18 cellular contexts compared by ENCODE assay signal in the genomic region with DNA sequence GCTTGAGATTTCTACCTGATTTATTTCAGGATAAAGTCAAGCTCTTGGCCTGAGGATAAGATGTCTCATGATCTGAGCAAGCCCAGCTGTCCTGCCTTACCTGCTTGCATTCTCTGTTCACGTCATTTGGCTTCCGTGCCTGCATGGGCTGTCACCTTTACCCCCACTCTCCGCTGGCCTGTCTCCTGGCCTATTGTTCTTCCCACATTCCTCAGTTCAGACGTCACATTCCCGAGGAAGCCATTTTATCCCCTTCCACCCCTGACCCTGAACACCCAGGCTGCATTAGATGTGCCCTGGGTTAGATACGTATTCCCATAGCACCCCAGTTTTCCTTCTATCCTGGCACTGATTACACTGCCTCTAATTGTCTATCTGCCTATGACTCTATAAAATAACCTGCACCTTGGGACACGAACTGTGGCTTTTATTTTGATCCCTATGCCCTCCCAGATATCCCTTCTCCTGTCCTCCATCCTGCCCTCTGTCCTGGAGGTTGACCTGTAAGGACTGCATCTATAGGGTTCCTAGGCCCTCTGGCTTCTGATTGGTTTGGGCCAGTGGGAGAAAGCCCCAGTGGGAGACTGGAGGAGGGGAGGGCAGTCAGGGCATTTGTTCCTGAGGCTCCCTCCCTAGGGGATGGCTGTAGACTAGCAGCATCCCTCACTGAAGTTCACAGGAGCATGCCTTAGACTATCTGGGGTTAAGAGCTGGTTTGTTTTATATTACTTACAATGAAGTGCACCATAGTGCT. TPM values are rescaled to one million over a fixed set of nuclear protein-coding genes. Genes with fewer than 3 reads are reported as not detected.
A peak's percentile ranks its signal among the peaks of the same experiment; 100 is the strongest.
DNase-seq lines count a peak whose midpoint lies in the region; FAIRE-seq and TF ChIP-seq lines count a peak whose summit lies in the region.
"Had no signal": no experiment of that assay in that cellular context is flagged by ENCODE, and none has a peak within 500 bp of the region (broad histone marks: within the 10 kb centered on the region; RNA-seq: fewer than 3 reads in every experiment).

No MANE protein-coding gene starts in this region.

- TF ChIP-seq CTCF in sigmoid colon (IDR thresholded peaks at IDR 0.05): no peak

- H3K4me1 ChIP-seq in HUES64 (ENCODE audit: insufficient read depth, low read length) (peaks cover 25% of the 10 kb centered on the region), small intestine (ENCODE audit: control insufficient read depth in 2 of 2, insufficient read depth in 1 of 2, low read depth in 1 of 2, low read length in 1 of 2) (no peaks in the 10 kb centered on the region), sigmoid colon (no peaks in the 10 kb centered on the region)
- H3K4me1 ChIP-seq: BE2C had no signal

- no peak for FAIRE-seq in small intestine (lab: Jason Lieb, UNC)
- FAIRE-seq: D721Med, HTR-8/SVneo had no signal

- no peaks in the 10 kb centered on the region for H3K27me3 ChIP-seq in HUES64 (ENCODE audit: insufficient read depth, low read length)
- H3K27me3 ChIP-seq in small intestine (ENCODE audit: control insufficient read depth in 2 of 2, insufficient read depth in 2 of 2, low read length in 2 of 2): no peaks in the 10 kb centered on the region
- peaks cover 0 to 7% (median 0%) of the 10 kb centered on the region in 3 donors for H3K27me3 ChIP-seq in sigmoid colon
- H3K27me3 ChIP-seq: BE2C had no signal

- no peak for TF ChIP-seq EP300 in sigmoid colon (IDR thresholded peaks at IDR 0.05)

- 18% methylated on average over 7 of the region's 7 CpGs for WGBS in HUES64
- 27 to 50% (median 42%) methylated on average over 7 of the region's 7 CpGs for WGBS in small intestine, 3 donors
- 60 to 69% methylated on average over 7 of the region's 7 CpGs for WGBS in sigmoid colon, 2 donors

- peak; percentile 65 for DNase-seq in ecto neural progenitor cell (ENCODE audit: low spot score)
- peak; percentile 94 for DNase-seq in islet precursor cell
- peak; percentile 17 for DNase-seq in small intestine
- DNase-seq in NCI-H748 treated with DMSO at 0.1 percent for 48 hours (lab: John Stamatoyannopoulos, UW): no peak
- no peak for DNase-seq in AG20443 (ENCODE audit: low spot score)
- no peak for DNase-seq in sigmoid colon
- DNase-seq: activated CD4-positive, alpha-beta T cell treated with anti-CD3 and anti-CD28 coated beads, Interleukin-2, amount 10 ng/mL, durations not matched to agents 24 days and 14 days; activated naive CD4-positive, alpha-beta T cell treated with anti-CD3 and anti-CD28 coated beads, Interleukin-2, amount 10 ng/mL, durations not matched to agents 7 days and 5 days; BE2C; HCEC 1CT; MM.1S; NCI-H187; stimulated activated CD4-positive, alpha-beta T cell treated with anti-CD3 and anti-CD28 coated beads, Interleukin-2, amount 100 ng/mL, for 24 hours had no signal

- peak overlapping the region; percentile 37; the same call in 1 of the 2 replicates for H3K9ac ChIP-seq in HUES64 (ENCODE audit: low read depth, low read length)

- H3K4me3 ChIP-seq in HUES64 (ENCODE audit: low read length) (peak overlapping the region; percentile 21; the same call in 1 of the 2 replicates), small intestine (ENCODE audit: low read depth in 1 of 2, low read length in 2 of 2) (no peak overlapping the region), sigmoid colon (no peak overlapping the region)
- H3K4me3 ChIP-seq: lung, SK-N-MC had no signal

- intact Hi-C loops in sigmoid colon (cut with DNase I): no loop called here

- H3K9me3 ChIP-seq in HUES64 (ENCODE audit: insufficient read depth, low read depth, low read length) (no peaks in the 10 kb centered on the region), small intestine (ENCODE audit: control insufficient read depth, low read depth) (no peaks in the 10 kb centered on the region), sigmoid colon (no peaks in the 10 kb centered on the region)
- H3K9me3 ChIP-seq: BE2C had no signal

- H3K27ac ChIP-seq in HUES64 (ENCODE audit: low read depth, low read length): peak overlapping the region; percentile 66
- H3K27ac ChIP-seq in small intestine (ENCODE audit: low read depth in 1 of 2, low read length in 1 of 2): no peak overlapping the region
- no peak overlapping the region for H3K27ac ChIP-seq in sigmoid colon
- H3K27ac ChIP-seq: SK-N-MC had no signal

- H3K36me3 ChIP-seq in HUES64 (ENCODE audit: insufficient read depth, low read length) (no peaks in the 10 kb centered on the region), small intestine (ENCODE audit: control insufficient read depth in 2 of 2, insufficient read depth in 2 of 2, low read length in 2 of 2) (no peaks in the 10 kb centered on the region), sigmoid colon (no peaks in the 10 kb centered on the region)
- H3K36me3 ChIP-seq: BE2C had no signal

- TF ChIP-seq POLR2A in sigmoid colon (IDR thresholded peaks at IDR 0.05): no peak

RNA-seq across cellular contexts. Expression of gene UBE2Q2, which starts 19.2 kb away (rescaled TPM):
- 15.9 TPM for polyA plus RNA-seq in HUES64 (2013, experiment 1 of 2)
- polyA plus RNA-seq in HUES64 (2013, experiment 2 of 2): 20.0 TPM
- 10 to 100 TPM in 1 of 3 donors, 1 to 10 TPM in 2; 2.5 to 14.8 (median 8.9) TPM for polyA plus RNA-seq in small intestine
- 100 to 1,000 TPM in 1 of 4 donors, 10 to 100 TPM in 3; 69.5 to 101 (median 97.9) TPM for total RNA-seq in sigmoid colon
- polyA plus RNA-seq in sigmoid colon: 10 to 100 TPM; 16.9 to 29.4 (median 18.0) TPM

Comparison
In these comparisons a context has a peak if more than half of its experiments do, and no peak if none do; other contexts are left out.
1. DNase-seq: peak in ecto neural progenitor cell (single experiment), islet precursor cell (single experiment) and small intestine (single experiment); none in NCI-H748 treated with DMSO at 0.1 percent for 48 hours (single experiment), AG20443 (single experiment) and sigmoid colon (single experiment).